ENCODE assay signal across 1 cellular context in the genomic region with DNA sequence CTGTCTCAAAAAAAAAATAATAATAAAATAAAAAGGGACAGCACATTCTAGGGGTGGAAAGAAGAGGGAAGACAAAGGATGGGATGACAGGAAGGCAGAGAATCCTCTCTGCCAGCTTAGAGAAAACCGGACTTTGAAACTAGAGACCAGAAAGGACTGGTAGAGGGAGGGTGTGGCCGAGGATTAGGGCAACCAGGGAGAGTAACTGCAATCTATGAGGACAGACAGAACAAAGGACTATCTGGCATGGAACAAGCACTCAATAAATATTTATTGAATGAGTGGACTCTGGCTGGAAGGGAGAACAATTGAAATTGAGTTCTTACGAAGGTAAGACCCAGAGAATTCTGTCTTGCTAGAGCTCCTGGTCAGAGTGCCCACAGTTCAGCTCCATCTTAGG.
TF ChIP-seq lines count a peak whose summit lies in the region.

No MANE protein-coding gene starts in this region.

TF ChIP-seq in neural cell, 6 proteins besides CTCF, POLR2A, EP300 and RAD21 (continued from another document):
- TF ChIP-seq REST (IDR thresholded peaks at IDR 0.05; ENCODE audit: borderline replicate concordance): no peak
